10 cellular contexts compared by ENCODE assay signal in the genomic region with DNA sequence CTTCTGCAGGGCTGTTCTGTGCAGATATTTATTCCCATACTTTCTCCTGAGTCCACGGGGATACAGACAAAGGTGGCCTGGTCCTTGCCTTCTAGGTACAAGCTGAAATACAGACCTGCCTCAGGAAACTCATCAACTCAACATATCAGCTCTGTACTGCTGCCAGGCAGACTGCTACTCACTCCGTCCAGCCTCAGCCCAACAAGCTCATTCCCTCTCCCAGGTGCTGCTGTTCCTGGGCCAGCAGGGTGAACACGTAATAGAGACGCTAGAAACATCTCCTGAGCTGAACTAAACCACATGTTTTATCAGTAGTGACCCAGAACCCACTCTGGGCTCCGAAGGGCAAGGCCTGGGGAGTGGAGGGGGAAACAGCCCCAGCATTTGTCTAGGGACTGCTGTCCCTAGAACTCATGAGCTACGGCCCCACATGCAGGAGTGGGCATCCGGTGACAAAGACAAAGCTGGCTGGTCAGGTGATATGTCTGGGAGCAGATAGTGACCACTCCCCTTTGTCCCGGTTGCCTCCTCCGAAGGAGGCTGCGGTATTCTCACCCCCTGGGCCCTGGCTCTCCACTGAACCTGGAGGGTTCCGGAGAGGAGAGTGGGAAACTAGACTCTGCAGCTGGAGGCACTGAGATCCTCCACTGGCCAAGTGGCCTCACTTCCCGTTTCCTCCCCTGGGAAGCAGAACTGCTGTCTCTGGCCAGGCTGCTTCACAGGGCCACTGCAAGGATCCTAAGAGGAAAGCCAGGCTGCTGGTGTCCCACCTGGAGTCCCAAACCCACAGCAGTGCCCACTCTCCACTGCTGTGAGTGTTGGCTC.
A peak's percentile ranks its signal among the peaks of the same experiment; 100 is the strongest.
DNase-seq lines count a peak whose midpoint lies in the region; ATAC-seq and TF ChIP-seq lines count a peak whose summit lies in the region.
"Had no signal": no experiment of that assay in that cellular context is flagged by ENCODE, and none has a peak within 500 bp of the region (broad histone marks: within the 10 kb centered on the region; RNA-seq: fewer than 3 reads in every experiment).

No MANE protein-coding gene starts in this region.

- no peak overlapping the region for H3K4me3 ChIP-seq in uterus

- no peaks in the 10 kb centered on the region for H3K9me3 ChIP-seq in uterus

- H3K9me3 Mint-ChIP-seq in activated naive CD4-positive, alpha-beta T cell treated with anti-CD3 and anti-CD28 coated beads, Interleukin-2, amount 50 U/mL, for 24 hours, result no peaks in the 10 kb centered on the region
- no peaks in the 10 kb centered on the region for H3K9me3 Mint-ChIP-seq in activated naive CD4-positive, alpha-beta T cell treated with anti-CD3 and anti-CD28 coated beads, Interleukin-2, amount 50 U/mL, for 72 hours
- peaks cover 0 to 2% (median 0%) of the 10 kb centered on the region in 7 donors for H3K9me3 Mint-ChIP-seq in naive B cell
- H3K9me3 Mint-ChIP-seq in glutamatergic neuron (ENCODE audit: unreplicated experiment), result peaks cover 10% of the 10 kb centered on the region
- H3K9me3 Mint-ChIP-seq: activated T-cell treated with anti-CD3 and anti-CD28 coated beads, Interleukin-2, amount 50 U/mL, for 72 hours had no signal

- H3K4me1 ChIP-seq in uterus, result peaks cover 0 to 19% of the 10 kb centered on the region in 2 donors

- no peak for TF ChIP-seq POLR2A in uterus (IDR thresholded peaks at IDR 0.05)

- no peaks in the 10 kb centered on the region for H3K27me3 Mint-ChIP-seq in activated naive CD4-positive, alpha-beta T cell treated with anti-CD3 and anti-CD28 coated beads, Interleukin-2, amount 50 U/mL, for 24 hours
- no peaks in the 10 kb centered on the region for H3K27me3 Mint-ChIP-seq in naive B cell
- H3K27me3 Mint-ChIP-seq in glutamatergic neuron (ENCODE audit: unreplicated experiment), result peaks cover 7% of the 10 kb centered on the region

- DNase-seq in activated naive CD4-positive, alpha-beta T cell treated with anti-CD3 and anti-CD28 coated beads, Interleukin-2, amount 50 U/mL, for 72 hours (ENCODE audit: low spot score in 2 of 2), result no peak
- DNase-seq in naive B cell, result no peak
- no peak for DNase-seq in uterus
- no peak for DNase-seq in glutamatergic neuron
- DNase-seq in HK-2 (ENCODE audit: unreplicated experiment), result no peak
- DNase-seq: activated T-cell treated with anti-CD3 and anti-CD28 coated beads, Interleukin-2, amount 50 U/mL, for 72 hours; stimulated activated CD4-positive, alpha-beta T cell treated with anti-CD3 and anti-CD28 coated beads, Interleukin-4, amount 100 ng/mL, for 24 hours had no signal

- peaks cover 52% of the 10 kb centered on the region for H3K4me1 Mint-ChIP-seq in activated naive CD4-positive, alpha-beta T cell treated with anti-CD3 and anti-CD28 coated beads, Interleukin-2, amount 50 U/mL, for 24 hours
- H3K4me1 Mint-ChIP-seq in naive B cell, result peaks cover 66 to 96% (median 91%) of the 10 kb centered on the region in 3 donors
- peaks cover 35% of the 10 kb centered on the region for H3K4me1 Mint-ChIP-seq in glutamatergic neuron (ENCODE audit: low read depth, unreplicated experiment)

- no peaks in the 10 kb centered on the region for H3K36me3 Mint-ChIP-seq in activated naive CD4-positive, alpha-beta T cell treated with anti-CD3 and anti-CD28 coated beads, Interleukin-2, amount 50 U/mL, for 24 hours
- H3K36me3 Mint-ChIP-seq in activated naive CD4-positive, alpha-beta T cell treated with anti-CD3 and anti-CD28 coated beads, Interleukin-2, amount 50 U/mL, for 72 hours, result no peaks in the 10 kb centered on the region
- no peaks in the 10 kb centered on the region for H3K36me3 Mint-ChIP-seq in naive B cell
- H3K36me3 Mint-ChIP-seq in glutamatergic neuron (ENCODE audit: unreplicated experiment), result no peaks in the 10 kb centered on the region

- no peak overlapping the region for H3K27ac Mint-ChIP-seq in activated naive CD4-positive, alpha-beta T cell treated with anti-CD3 and anti-CD28 coated beads, Interleukin-2, amount 50 U/mL, for 24 hours
- H3K27ac Mint-ChIP-seq in activated naive CD4-positive, alpha-beta T cell treated with anti-CD3 and anti-CD28 coated beads, Interleukin-2, amount 50 U/mL, for 72 hours, result no peak overlapping the region
- peak overlapping the region; percentile 83 to 99 (median 98) for H3K27ac Mint-ChIP-seq in naive B cell
- H3K27ac Mint-ChIP-seq in glutamatergic neuron (ENCODE audit: unreplicated experiment), result no peak overlapping the region
- H3K27ac Mint-ChIP-seq: activated T-cell treated with anti-CD3 and anti-CD28 coated beads, Interleukin-2, amount 50 U/mL, for 72 hours had no signal

- ATAC-seq in activated naive CD4-positive, alpha-beta T cell treated with anti-CD3 and anti-CD28 coated beads, Interleukin-2, amount 50 U/mL, for 72 hours, result no peak
- ATAC-seq in naive B cell (ENCODE audit: low read depth in 2 of 2), result no peak
- ATAC-seq in GM18502 (IDR thresholded peaks at IDR 0.05; ENCODE audit: poor library complexity, unreplicated experiment), result no peak

- H3K27ac ChIP-seq in cingulate gyrus (ENCODE audit: low read depth, low read length) (peak overlapping the region; percentile 22), uterus (peak overlapping the region; percentile 40 to 47)

- H3K4me3 Mint-ChIP-seq in activated naive CD4-positive, alpha-beta T cell treated with anti-CD3 and anti-CD28 coated beads, Interleukin-2, amount 50 U/mL, for 24 hours, result peak overlapping the region; percentile 5
- H3K4me3 Mint-ChIP-seq in naive B cell (peak overlapping the region; percentile 48 to 88 (median 80)), glutamatergic neuron (ENCODE audit: unreplicated experiment) (no peak overlapping the region)

- no peaks in the 10 kb centered on the region for H3K27me3 ChIP-seq in uterus

- intact Hi-C loops in uterus (cut with DNase I; ENCODE audit: low total_unique reads), result loop anchor here (10.0 kb wide), 1 partner anchor 93 kb away; no protein-coding TSS in a partner anchor

- TF ChIP-seq CTCF in uterus (IDR thresholded peaks at IDR 0.05) (no peak), glutamatergic neuron (IDR thresholded peaks at IDR 0.05; ENCODE audit: partially characterized antibody, unreplicated experiment) (no peak)

- H3K36me3 ChIP-seq in uterus, result no peaks in the 10 kb centered on the region

Comparison
In these comparisons a context has a peak if more than half of its experiments do, and no peak if none do; other contexts are left out.
1. H3K27ac Mint-ChIP-seq: peak in naive B cell (6 of 6); none in activated naive CD4-positive, alpha-beta T cell treated with anti-CD3 and anti-CD28 coated beads, Interleukin-2, amount 50 U/mL, for 24 hours (single experiment), activated naive CD4-positive, alpha-beta T cell treated with anti-CD3 and anti-CD28 coated beads, Interleukin-2, amount 50 U/mL, for 72 hours (0 of 2) and glutamatergic neuron (single experiment).